Comparison of ENCODE assay signal across 2 cellular contexts in genomic region chr19:11639245-11639601, GRCh38.
TF ChIP-seq lines count a peak whose summit lies in the region.

No MANE protein-coding gene starts in this region.

TF ChIP-seq in A549, 52 proteins besides CTCF, POLR2A, EP300 and RAD21 (continued from another document):
- TF ChIP-seq USF2 (IDR thresholded peaks at IDR 0.05) (no peak), NFE2L2 (conservative IDR thresholded peaks at IDR 0.05; ENCODE audit: low read length) (no peak), KDM1A (IDR thresholded peaks at IDR 0.05; ENCODE audit: low read depth) (no peak), JUNB (IDR thresholded peaks at IDR 0.05) (no peak), MYC (IDR thresholded peaks at IDR 0.05; ENCODE audit: borderline replicate concordance, low read length) (no peak), NR3C1 (IDR thresholded peaks at IDR 0.05) (no peak), CBX8 (IDR thresholded peaks at IDR 0.05) (no peak), TP53 (CRISPR knock-in tag; IDR thresholded peaks at IDR 0.05) (no peak), RCOR1 (IDR thresholded peaks at IDR 0.05; ENCODE audit: low read depth, low read length) (no peak), CEBPB (IDR thresholded peaks at IDR 0.05) (no peak), RNF2 (IDR thresholded peaks at IDR 0.05; ENCODE audit: borderline replicate concordance, low read depth) (no peak), PHF8 (IDR thresholded peaks at IDR 0.05; ENCODE audit: borderline replicate concordance, low read depth) (no peak), TFCP2L1 (CRISPR knock-in tag; IDR thresholded peaks at IDR 0.05) (no peak), MAFK (IDR thresholded peaks at IDR 0.05; ENCODE audit: partially characterized antibody) (no peak), HDAC2 (IDR thresholded peaks at IDR 0.05) (no peak)

TF ChIP-seq in GM12878, 131 proteins besides CTCF, POLR2A, EP300 and RAD21 (continued from another document):
- TF ChIP-seq ZBTB11 (CRISPR knock-in tag; IDR thresholded peaks at IDR 0.05) = no peak
- no peak for TF ChIP-seq ZNF384 (IDR thresholded peaks at IDR 0.05; ENCODE audit: borderline replicate concordance, low read depth, low read length)
- TF ChIP-seq ZNF274 (IDR thresholded peaks at IDR 0.05; ENCODE audit: insufficient read depth, insufficient read length) = no peak
- TF ChIP-seq BCL3 (IDR thresholded peaks at IDR 0.05; ENCODE audit: borderline replicate concordance, insufficient read depth, low read depth, low read length, poor library complexity, severe bottlenecking) = no peak
- no peak for TF ChIP-seq BACH1 (IDR thresholded peaks at IDR 0.05; ENCODE audit: borderline replicate concordance)
- no peak for TF ChIP-seq MEF2A (IDR thresholded peaks at IDR 0.05; ENCODE audit: insufficient read depth, low read depth, low read length)
- TF ChIP-seq ZNF622 (IDR thresholded peaks at IDR 0.05) = no peak
- no peak for TF ChIP-seq RAD51 (IDR thresholded peaks at IDR 0.05)
- no peak for TF ChIP-seq E2F4 (IDR thresholded peaks at IDR 0.05; ENCODE audit: low read depth, low read length)
- no peak for TF ChIP-seq RCOR1 (conservative IDR thresholded peaks at IDR 0.05; ENCODE audit: low read depth, low read length)
- TF ChIP-seq SMAD5 (IDR thresholded peaks at IDR 0.05; ENCODE audit: low read depth) = no peak
- no peak for TF ChIP-seq HDAC6 (IDR thresholded peaks at IDR 0.05; ENCODE audit: unreplicated experiment)
